ENCODE assay signal across 2 cellular contexts in the genomic region with DNA sequence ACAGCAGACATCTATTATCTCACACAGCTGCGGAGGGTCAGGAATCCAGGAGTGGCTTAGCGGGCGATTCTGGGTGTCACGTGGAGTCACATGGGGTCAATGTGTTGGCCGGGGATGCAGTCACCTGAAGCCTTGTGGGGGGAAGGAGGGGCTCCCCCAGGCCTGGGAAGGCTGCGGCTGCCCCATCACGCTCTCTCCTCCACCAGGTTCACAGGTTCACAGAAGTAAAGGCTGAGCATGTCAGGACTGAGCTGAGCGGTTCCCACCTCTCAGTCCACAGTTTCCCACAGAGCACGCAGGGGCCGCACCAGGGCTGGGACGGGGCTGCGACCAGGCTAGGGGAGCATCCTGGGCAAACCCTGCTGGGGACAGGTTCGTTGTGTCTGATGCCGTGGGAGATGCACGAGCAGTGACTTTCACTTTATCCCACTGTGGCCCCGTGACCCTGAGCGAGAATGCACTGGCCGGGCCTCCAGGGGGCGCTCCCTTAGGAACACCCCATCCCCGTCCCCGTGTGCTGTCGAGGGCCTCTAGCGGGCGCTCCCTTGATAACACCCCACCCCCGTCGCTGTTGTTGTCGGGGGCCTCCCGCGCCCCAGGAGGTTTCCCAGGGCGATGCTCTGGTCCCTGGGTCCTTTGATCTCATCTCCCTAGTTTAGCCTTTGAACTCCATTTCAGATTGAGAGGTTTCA.
A peak's percentile ranks its signal among the peaks of the same experiment; 100 is the strongest.
TF ChIP-seq lines count a peak whose summit lies in the region.

No MANE protein-coding gene starts in this region.

TF ChIP-seq in HEK293, 187 proteins besides CTCF, POLR2A, EP300 and RAD21 (continued from another document and continues in another):
- TF ChIP-seq, protein P1, sequence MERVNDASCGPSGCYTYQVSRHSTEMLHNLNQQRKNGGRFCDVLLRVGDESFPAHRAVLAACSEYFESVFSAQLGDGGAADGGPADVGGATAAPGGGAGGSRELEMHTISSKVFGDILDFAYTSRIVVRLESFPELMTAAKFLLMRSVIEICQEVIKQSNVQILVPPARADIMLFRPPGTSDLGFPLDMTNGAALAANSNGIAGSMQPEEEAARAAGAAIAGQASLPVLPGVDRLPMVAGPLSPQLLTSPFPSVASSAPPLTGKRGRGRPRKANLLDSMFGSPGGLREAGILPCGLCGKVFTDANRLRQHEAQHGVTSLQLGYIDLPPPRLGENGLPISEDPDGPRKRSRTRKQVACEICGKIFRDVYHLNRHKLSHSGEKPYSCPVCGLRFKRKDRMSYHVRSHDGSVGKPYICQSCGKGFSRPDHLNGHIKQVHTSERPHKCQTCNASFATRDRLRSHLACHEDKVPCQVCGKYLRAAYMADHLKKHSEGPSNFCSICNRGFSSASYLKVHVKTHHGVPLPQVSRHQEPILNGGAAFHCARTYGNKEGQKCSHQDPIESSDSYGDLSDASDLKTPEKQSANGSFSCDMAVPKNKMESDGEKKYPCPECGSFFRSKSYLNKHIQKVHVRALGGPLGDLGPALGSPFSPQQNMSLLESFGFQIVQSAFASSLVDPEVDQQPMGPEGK (tag by site-specific recombination; IDR thresholded peaks at IDR 0.05), result peak; percentile 91
- TF ChIP-seq ZBTB17 (tag by site-specific recombination; IDR thresholded peaks at IDR 0.05) (peak; percentile 54; the same call in 1 of the 2 replicates), MEIS1 (CRISPR knock-in tag; IDR thresholded peaks at IDR 0.05; ENCODE audit: borderline replicate concordance) (no peak), ZNF626 (tag by site-specific recombination; IDR thresholded peaks at IDR 0.05) (no peak), ZNF239 (tag by site-specific recombination; IDR thresholded peaks at IDR 0.05) (no peak), KLF8 (tag by site-specific recombination; IDR thresholded peaks at IDR 0.05) (peak; percentile 35; the same call in 1 of the 2 replicates), ZNF16 (tag by site-specific recombination; IDR thresholded peaks at IDR 0.05; ENCODE audit: low read depth) (no peak), ZNF629 (tag by site-specific recombination; IDR thresholded peaks at IDR 0.05) (0 out of 2 replicates have a peak, but pooled peaks have one; percentile 19), KLF9 (tag by site-specific recombination; IDR thresholded peaks at IDR 0.05; ENCODE audit: low read depth) (0 out of 2 replicates have a peak, but pooled peaks have one; percentile 16), BCL11B (tag by site-specific recombination; IDR thresholded peaks at IDR 0.05; ENCODE audit: low read depth) (peak; percentile 51; the same call in 1 of the 2 replicates), ZNF341 (tag by site-specific recombination; IDR thresholded peaks at IDR 0.05; ENCODE audit: low read depth) (peak; percentile 60; the same call in 1 of the 2 replicates), ZFP41 (tag by site-specific recombination; IDR thresholded peaks at IDR 0.05; ENCODE audit: borderline replicate concordance) (no peak), ZNF777 (tag by site-specific recombination; IDR thresholded peaks at IDR 0.05; ENCODE audit: borderline replicate concordance) (no peak), ZNF600 (tag by site-specific recombination; IDR thresholded peaks at IDR 0.05) (peak; percentile 72; the same call in 1 of the 2 replicates), ZNF423 (tag by site-specific recombination; IDR thresholded peaks at IDR 0.05) (peak; percentile 73; the same call in 1 of the 2 replicates), ZBTB48 (tag by site-specific recombination; IDR thresholded peaks at IDR 0.05) (peak; percentile 73), ZFHX2 (tag by site-specific recombination; conservative IDR thresholded peaks at IDR 0.05) (0 out of 2 replicates have a peak, but pooled peaks have one; percentile 28), ZNF544 (tag by site-specific recombination; IDR thresholded peaks at IDR 0.05) (no peak), FEZF1 (tag by site-specific recombination; IDR thresholded peaks at IDR 0.05) (no peak)
- TF ChIP-seq, protein P2, sequence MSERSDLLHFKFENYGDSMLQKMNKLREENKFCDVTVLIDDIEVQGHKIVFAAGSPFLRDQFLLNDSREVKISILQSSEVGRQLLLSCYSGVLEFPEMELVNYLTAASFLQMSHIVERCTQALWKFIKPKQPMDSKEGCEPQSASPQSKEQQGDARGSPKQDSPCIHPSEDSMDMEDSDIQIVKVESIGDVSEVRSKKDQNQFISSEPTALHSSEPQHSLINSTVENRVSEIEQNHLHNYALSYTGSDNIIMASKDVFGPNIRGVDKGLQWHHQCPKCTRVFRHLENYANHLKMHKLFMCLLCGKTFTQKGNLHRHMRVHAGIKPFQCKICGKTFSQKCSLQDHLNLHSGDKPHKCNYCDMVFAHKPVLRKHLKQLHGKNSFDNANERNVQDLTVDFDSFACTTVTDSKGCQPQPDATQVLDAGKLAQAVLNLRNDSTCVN (tag by site-specific recombination; optimal IDR thresholded peaks at IDR 0.05), result peak; percentile 48
- TF ChIP-seq, protein P3, sequence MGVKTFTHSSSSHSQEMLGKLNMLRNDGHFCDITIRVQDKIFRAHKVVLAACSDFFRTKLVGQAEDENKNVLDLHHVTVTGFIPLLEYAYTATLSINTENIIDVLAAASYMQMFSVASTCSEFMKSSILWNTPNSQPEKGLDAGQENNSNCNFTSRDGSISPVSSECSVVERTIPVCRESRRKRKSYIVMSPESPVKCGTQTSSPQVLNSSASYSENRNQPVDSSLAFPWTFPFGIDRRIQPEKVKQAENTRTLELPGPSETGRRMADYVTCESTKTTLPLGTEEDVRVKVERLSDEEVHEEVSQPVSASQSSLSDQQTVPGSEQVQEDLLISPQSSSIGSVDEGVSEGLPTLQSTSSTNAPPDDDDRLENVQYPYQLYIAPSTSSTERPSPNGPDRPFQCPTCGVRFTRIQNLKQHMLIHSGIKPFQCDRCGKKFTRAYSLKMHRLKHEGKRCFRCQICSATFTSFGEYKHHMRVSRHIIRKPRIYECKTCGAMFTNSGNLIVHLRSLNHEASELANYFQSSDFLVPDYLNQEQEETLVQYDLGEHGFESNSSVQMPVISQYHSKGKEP (tag by site-specific recombination; IDR thresholded peaks at IDR 0.05), result peak; percentile 60; the same call in 1 of the 2 replicates
- TF ChIP-seq, protein P4, sequence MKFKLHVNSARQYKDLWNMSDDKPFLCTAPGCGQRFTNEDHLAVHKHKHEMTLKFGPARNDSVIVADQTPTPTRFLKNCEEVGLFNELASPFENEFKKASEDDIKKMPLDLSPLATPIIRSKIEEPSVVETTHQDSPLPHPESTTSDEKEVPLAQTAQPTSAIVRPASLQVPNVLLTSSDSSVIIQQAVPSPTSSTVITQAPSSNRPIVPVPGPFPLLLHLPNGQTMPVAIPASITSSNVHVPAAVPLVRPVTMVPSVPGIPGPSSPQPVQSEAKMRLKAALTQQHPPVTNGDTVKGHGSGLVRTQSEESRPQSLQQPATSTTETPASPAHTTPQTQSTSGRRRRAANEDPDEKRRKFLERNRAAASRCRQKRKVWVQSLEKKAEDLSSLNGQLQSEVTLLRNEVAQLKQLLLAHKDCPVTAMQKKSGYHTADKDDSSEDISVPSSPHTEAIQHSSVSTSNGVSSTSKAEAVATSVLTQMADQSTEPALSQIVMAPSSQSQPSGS (tag by site-specific recombination; IDR thresholded peaks at IDR 0.05; ENCODE audit: low read depth), result no peak

TF ChIP-seq in HepG2, 621 proteins besides CTCF, POLR2A, EP300 and RAD21 (continued from another document and continues in another):
- TF ChIP-seq, protein P5, sequence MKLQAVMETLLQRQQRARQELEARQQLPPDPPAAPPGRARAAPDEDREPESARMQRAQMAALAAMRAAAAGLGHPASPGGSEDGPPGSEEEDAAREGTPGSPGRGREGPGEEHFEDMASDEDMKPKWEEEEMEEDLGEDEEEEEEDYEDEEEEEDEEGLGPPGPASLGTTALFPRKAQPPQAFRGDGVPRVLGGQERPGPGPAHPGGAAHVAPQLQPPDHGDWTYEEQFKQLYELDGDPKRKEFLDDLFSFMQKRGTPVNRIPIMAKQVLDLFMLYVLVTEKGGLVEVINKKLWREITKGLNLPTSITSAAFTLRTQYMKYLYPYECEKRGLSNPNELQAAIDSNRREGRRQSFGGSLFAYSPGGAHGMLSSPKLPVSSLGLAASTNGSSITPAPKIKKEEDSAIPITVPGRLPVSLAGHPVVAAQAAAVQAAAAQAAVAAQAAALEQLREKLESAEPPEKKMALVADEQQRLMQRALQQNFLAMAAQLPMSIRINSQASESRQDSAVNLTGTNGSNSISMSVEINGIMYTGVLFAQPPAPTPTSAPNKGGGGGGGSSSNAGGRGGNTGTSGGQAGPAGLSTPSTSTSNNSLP (IDR thresholded peaks at IDR 0.05; ENCODE audit: low read depth, low read length), result peak; percentile 40; the same call in 1 of the 2 replicates
- TF ChIP-seq NR2C2 (CRISPR knock-in tag; IDR thresholded peaks at IDR 0.05; ENCODE audit: borderline replicate concordance) (0 out of 2 replicates have a peak, but pooled peaks have one; percentile 49), FOXJ3 (CRISPR knock-in tag; IDR thresholded peaks at IDR 0.05; ENCODE audit: borderline replicate concordance) (peak; percentile 35), ETV6 (CRISPR knock-in tag; conservative IDR thresholded peaks at IDR 0.05) (no peak), FOSL2 (CRISPR knock-in tag; IDR thresholded peaks at IDR 0.05) (peak; percentile 24; the same call in 1 of the 2 replicates), RNF2 (conservative IDR thresholded peaks at IDR 0.05; ENCODE audit: low read depth) (no peak), CENPX (CRISPR knock-in tag; IDR thresholded peaks at IDR 0.05) (no peak), ZKSCAN1 (IDR thresholded peaks at IDR 0.05; ENCODE audit: low read length) (no peak), ZNF709 (CRISPR knock-in tag; IDR thresholded peaks at IDR 0.05) (no peak), JUN (CRISPR knock-in tag; IDR thresholded peaks at IDR 0.05) (no peak), GZF1 (CRISPR knock-in tag; IDR thresholded peaks at IDR 0.05) (no peak), ONECUT2 (CRISPR knock-in tag; IDR thresholded peaks at IDR 0.05) (0 out of 2 replicates have a peak, but pooled peaks have one; percentile 30), ZNF629 (CRISPR knock-in tag; conservative IDR thresholded peaks at IDR 0.05) (peak; percentile 29; the same call in 1 of the 2 replicates), ZBTB3 (CRISPR knock-in tag; IDR thresholded peaks at IDR 0.05; ENCODE audit: borderline replicate concordance, low read depth) (no peak), MAFK (conservative IDR thresholded peaks at IDR 0.05 in 1 of 2, IDR thresholded peaks at IDR 0.05 in 1 of 2; ENCODE audit: low read length in 2 of 2) (no peak), SP4 (CRISPR knock-in tag; IDR thresholded peaks at IDR 0.05) (no peak), CHD2 (IDR thresholded peaks at IDR 0.05; ENCODE audit: low read depth, low read length) (no peak), NFKB2 (CRISPR knock-in tag; IDR thresholded peaks at IDR 0.05; ENCODE audit: borderline replicate concordance) (peak; percentile 66; the same call in 1 of the 2 replicates)
- TF ChIP-seq, protein P6, sequence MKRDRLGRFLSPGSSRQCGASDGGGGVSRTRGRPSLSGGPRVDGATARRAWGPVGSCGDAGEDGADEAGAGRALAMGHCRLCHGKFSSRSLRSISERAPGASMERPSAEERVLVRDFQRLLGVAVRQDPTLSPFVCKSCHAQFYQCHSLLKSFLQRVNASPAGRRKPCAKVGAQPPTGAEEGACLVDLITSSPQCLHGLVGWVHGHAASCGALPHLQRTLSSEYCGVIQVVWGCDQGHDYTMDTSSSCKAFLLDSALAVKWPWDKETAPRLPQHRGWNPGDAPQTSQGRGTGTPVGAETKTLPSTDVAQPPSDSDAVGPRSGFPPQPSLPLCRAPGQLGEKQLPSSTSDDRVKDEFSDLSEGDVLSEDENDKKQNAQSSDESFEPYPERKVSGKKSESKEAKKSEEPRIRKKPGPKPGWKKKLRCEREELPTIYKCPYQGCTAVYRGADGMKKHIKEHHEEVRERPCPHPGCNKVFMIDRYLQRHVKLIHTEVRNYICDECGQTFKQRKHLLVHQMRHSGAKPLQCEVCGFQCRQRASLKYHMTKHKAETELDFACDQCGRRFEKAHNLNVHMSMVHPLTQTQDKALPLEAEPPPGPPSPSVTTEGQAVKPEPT (CRISPR knock-in tag; IDR thresholded peaks at IDR 0.05; ENCODE audit: low read depth), result no peak
- TF ChIP-seq, protein P7, sequence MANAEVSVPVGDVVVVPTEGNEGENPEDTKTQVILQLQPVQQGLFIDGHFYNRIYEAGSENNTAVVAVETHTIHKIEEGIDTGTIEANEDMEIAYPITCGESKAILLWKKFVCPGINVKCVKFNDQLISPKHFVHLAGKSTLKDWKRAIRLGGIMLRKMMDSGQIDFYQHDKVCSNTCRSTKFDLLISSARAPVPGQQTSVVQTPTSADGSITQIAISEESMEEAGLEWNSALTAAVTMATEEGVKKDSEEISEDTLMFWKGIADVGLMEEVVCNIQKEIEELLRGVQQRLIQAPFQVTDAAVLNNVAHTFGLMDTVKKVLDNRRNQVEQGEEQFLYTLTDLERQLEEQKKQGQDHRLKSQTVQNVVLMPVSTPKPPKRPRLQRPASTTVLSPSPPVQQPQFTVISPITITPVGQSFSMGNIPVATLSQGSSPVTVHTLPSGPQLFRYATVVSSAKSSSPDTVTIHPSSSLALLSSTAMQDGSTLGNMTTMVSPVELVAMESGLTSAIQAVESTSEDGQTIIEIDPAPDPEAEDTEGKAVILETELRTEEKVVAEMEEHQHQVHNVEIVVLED (CRISPR knock-in tag; IDR thresholded peaks at IDR 0.05; ENCODE audit: borderline replicate concordance), result peak; percentile 46; the same call in 1 of the 2 replicates
- TF ChIP-seq, protein P8, sequence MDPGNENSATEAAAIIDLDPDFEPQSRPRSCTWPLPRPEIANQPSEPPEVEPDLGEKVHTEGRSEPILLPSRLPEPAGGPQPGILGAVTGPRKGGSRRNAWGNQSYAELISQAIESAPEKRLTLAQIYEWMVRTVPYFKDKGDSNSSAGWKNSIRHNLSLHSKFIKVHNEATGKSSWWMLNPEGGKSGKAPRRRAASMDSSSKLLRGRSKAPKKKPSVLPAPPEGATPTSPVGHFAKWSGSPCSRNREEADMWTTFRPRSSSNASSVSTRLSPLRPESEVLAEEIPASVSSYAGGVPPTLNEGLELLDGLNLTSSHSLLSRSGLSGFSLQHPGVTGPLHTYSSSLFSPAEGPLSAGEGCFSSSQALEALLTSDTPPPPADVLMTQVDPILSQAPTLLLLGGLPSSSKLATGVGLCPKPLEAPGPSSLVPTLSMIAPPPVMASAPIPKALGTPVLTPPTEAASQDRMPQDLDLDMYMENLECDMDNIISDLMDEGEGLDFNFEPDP (CRISPR knock-in tag; conservative IDR thresholded peaks at IDR 0.05), result no peak
- TF ChIP-seq, protein P9, sequence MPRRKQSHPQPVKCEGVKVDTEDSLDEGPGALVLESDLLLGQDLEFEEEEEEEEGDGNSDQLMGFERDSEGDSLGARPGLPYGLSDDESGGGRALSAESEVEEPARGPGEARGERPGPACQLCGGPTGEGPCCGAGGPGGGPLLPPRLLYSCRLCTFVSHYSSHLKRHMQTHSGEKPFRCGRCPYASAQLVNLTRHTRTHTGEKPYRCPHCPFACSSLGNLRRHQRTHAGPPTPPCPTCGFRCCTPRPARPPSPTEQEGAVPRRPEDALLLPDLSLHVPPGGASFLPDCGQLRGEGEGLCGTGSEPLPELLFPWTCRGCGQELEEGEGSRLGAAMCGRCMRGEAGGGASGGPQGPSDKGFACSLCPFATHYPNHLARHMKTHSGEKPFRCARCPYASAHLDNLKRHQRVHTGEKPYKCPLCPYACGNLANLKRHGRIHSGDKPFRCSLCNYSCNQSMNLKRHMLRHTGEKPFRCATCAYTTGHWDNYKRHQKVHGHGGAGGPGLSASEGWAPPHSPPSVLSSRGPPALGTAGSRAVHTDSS (CRISPR knock-in tag; conservative IDR thresholded peaks at IDR 0.05), result no peak
